ENCODE assay signal across 14 cellular contexts in the genomic region with DNA sequence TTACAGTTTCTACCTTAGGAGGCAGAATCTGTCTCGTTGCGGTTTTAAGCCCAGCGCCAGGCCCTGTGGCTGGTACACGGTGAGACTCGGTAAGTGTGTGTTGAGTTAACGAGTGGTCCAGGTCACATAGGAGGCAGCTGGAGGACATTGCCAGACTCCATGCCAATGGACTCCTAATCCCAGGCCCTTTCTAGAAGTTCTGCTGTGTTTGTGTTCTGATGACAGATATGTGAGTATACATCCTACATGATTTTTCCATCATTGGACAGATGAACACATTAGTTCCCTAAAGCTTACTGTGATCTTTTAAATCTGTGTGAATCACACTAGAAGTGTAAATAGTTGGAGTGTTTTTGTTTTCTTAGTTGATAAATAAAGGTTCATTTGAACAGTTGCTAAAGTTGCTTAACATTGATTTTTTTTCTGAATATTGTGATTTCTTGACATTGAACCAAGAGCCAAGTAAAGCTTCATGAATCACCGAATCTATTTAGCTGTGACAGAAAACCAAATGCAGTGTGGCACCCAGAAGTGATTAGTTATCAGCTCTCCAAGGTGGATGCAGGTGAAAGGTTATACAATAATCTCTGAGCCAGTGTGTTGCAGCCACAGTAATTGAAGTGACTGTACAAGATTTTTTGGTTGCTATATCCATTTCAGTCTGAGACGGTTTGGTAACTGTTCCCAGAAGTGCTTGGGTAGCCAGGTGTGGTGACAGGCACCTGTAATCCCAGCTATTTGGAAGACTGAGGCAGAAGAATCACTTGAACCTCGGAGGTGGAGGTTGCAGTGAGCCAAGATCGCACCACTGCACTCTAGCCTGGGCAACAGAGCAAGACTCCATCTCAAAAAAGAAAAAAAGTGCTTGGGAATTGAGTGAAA. TPM values are rescaled to one million over a fixed set of nuclear protein-coding genes. Genes with fewer than 3 reads are reported as not detected.
DNase-seq lines count a peak whose midpoint lies in the region; ATAC-seq and TF ChIP-seq lines count a peak whose summit lies in the region.
"Had no signal": no experiment of that assay in that cellular context is flagged by ENCODE, and none has a peak within 500 bp of the region (broad histone marks: within the 10 kb centered on the region; RNA-seq: fewer than 3 reads in every experiment).

No MANE protein-coding gene starts in this region.

- DNase-seq in heart left ventricle (no peak), right cardiac atrium (no peak), adipocyte (ENCODE audit: low read depth) (no peak), left lung (no peak), type B pancreatic cell (ENCODE audit: extremely low spot score, unreplicated experiment) (no peak), GOT3 (lab: John Stamatoyannopoulos, UW) (no peak), NCI-H1694 (lab: John Stamatoyannopoulos, UW) (no peak)
- DNase-seq: activated CD4-positive, alpha-beta T cell treated with anti-CD3 and anti-CD28 coated beads for 1 hour; GDM1; NCI-H1417 treated with DMSO at 0.1 percent for 48 hours; NCI-H748 treated with DMSO at 0.1 percent for 48 hours had no signal

- intact Hi-C loops in heart left ventricle (cut with DNase I) (loop anchor here in 2 of 10 donors (2.0 to 10.0 kb wide), 2 partner anchors 48 to 52 kb away; partner anchors contain the start of gene DOP1B (in 1 of the 2)), right cardiac atrium (cut with DNase I) (loop anchor here in 1 of 4 donors (5.0 kb wide), 1 partner anchor 61 kb away; no protein-coding TSS in a partner anchor), left lung (cut with DNase I) (no loop called here)

- peaks cover 3% of the 10 kb centered on the region for H3K36me3 Mint-ChIP-seq in type B pancreatic cell

- peaks cover 18% of the 10 kb centered on the region for H3K4me1 Mint-ChIP-seq in type B pancreatic cell (ENCODE audit: unreplicated experiment)

- H3K27me3 ChIP-seq in heart left ventricle (no peaks in the 10 kb centered on the region), right cardiac atrium (ENCODE audit: control insufficient read depth, insufficient read depth) (no peaks in the 10 kb centered on the region), adipocyte (replicated peaks; ENCODE audit: control insufficient read depth, insufficient read depth, low read length) (no peaks in the 10 kb centered on the region), left lung (no peaks in the 10 kb centered on the region)

- peak overlapping the region; percentile 19 for H3K9ac ChIP-seq in adipocyte (ENCODE audit: low read length)

- H3K9me3 Mint-ChIP-seq in type B pancreatic cell, result no peaks in the 10 kb centered on the region
- H3K9me3 Mint-ChIP-seq: activated naive CD4-positive, alpha-beta T cell treated with anti-CD3 and anti-CD28 coated beads for 36 hours had no signal

- WGBS in heart left ventricle, 4 donors, result 83 to 88% (median 85%) methylated on average over 10 of the region's 10 CpGs
- 87% methylated on average over 10 of the region's 10 CpGs for WGBS in right cardiac atrium

- TF ChIP-seq POLR2A in heart left ventricle (IDR thresholded peaks at IDR 0.05), result no peak

- H3K36me3 ChIP-seq in heart left ventricle (peaks cover 0 to 27% (median 7%) of the 10 kb centered on the region in 9 donors), adipocyte (ENCODE audit: control insufficient read depth, insufficient read depth, low read length, severe bottlenecking) (no peaks in the 10 kb centered on the region), left lung (peaks cover 0 to 15% of the 10 kb centered on the region in 2 donors)

- TF ChIP-seq CTCF in heart left ventricle (IDR thresholded peaks at IDR 0.05), result no peak
- no peak for TF ChIP-seq CTCF in left lung (IDR thresholded peaks at IDR 0.05)
- no peak for TF ChIP-seq CTCF in type B pancreatic cell (conservative IDR thresholded peaks at IDR 0.05)

- no peaks in the 10 kb centered on the region for H3K27me3 Mint-ChIP-seq in type B pancreatic cell

- ATAC-seq in heart left ventricle, result peak in 3 of 4 donors; percentile 7 to 21 (median 15)
- no peak for ATAC-seq in right cardiac atrium
- ATAC-seq in left lung, result peak; percentile 13
- no peak for ATAC-seq in HG02970 (IDR thresholded peaks at IDR 0.05; ENCODE audit: low FRiP score, unreplicated experiment)

- peak overlapping the region; percentile 52 for H3K4me3 Mint-ChIP-seq in type B pancreatic cell
- H3K4me3 Mint-ChIP-seq: activated naive CD4-positive, alpha-beta T cell treated with anti-CD3 and anti-CD28 coated beads for 36 hours had no signal

- H3K4me1 ChIP-seq in heart left ventricle (peaks cover 0 to 15% (median 0%) of the 10 kb centered on the region in 12 donors), right cardiac atrium (ENCODE audit: control insufficient read depth, insufficient read depth, low read length) (no peaks in the 10 kb centered on the region), adipocyte (ENCODE audit: control insufficient read depth, insufficient read depth, low read length) (peaks cover 29% of the 10 kb centered on the region), left lung (peaks cover 0 to 7% of the 10 kb centered on the region in 2 donors)

- no peaks in the 10 kb centered on the region for H3K9me3 ChIP-seq in heart left ventricle
- no peaks in the 10 kb centered on the region for H3K9me3 ChIP-seq in right cardiac atrium (ENCODE audit: control insufficient read depth, low read length)
- H3K9me3 ChIP-seq in adipocyte (ENCODE audit: control insufficient read depth, low read length), result no peaks in the 10 kb centered on the region
- H3K9me3 ChIP-seq in left lung, result no peaks in the 10 kb centered on the region

- H3K27ac Mint-ChIP-seq in type B pancreatic cell, result peak overlapping the region; percentile 86

- H3K4me3 ChIP-seq in heart left ventricle, result no peak overlapping the region
- no peak overlapping the region for H3K4me3 ChIP-seq in right cardiac atrium (ENCODE audit: low read length)
- H3K4me3 ChIP-seq in adipocyte (ENCODE audit: low read length), result peak overlapping the region; percentile 9
- no peak overlapping the region for H3K4me3 ChIP-seq in left lung
- H3K4me3 ChIP-seq: coronary artery had no signal

- H3K27ac ChIP-seq in heart left ventricle, result peak overlapping the region in 1 of 12 donors; percentile 9
- H3K27ac ChIP-seq in right cardiac atrium (ENCODE audit: low read length), result no peak overlapping the region
- H3K27ac ChIP-seq in left lung, result no peak overlapping the region
- H3K27ac ChIP-seq: coronary artery had no signal

RNA-seq across cellular contexts. Expression of gene DOP1B, which starts 46.3 kb away (rescaled TPM):
- total RNA-seq in heart left ventricle (10 to 100 TPM; 10.6 to 26.5 (median 15.5) TPM), right cardiac atrium (1 to 10 TPM; 5.0 to 8.1 (median 7.1) TPM), left lung (10 to 100 TPM; 27.4 to 29.6 TPM), type B pancreatic cell (ENCODE audit: low replicate concordance) (26.5 and 29.9 TPM in 2 replicates)
- polyA plus RNA-seq in heart left ventricle (1 to 10 TPM; 5.1 to 6.1 TPM), right cardiac atrium (1.7 TPM)

Comparison
In these comparisons a context has a peak if more than half of its experiments do, and no peak if none do; other contexts are left out.
1. ATAC-seq: peak in heart left ventricle (3 of 4) and left lung (single experiment); none in right cardiac atrium (0 of 2) and HG02970 (single experiment).